ENCODE assay signal across 32 cellular contexts in genomic region chr2:148515976-148516375, GRCh38.
DNase-seq lines count a peak whose midpoint lies in the region; ATAC-seq, FAIRE-seq and TF ChIP-seq lines count a peak whose summit lies in the region.
"Had no signal": no experiment of that assay in that cellular context is flagged by ENCODE, and none has a peak within 500 bp of the region (broad histone marks: within the 10 kb centered on the region; RNA-seq: fewer than 3 reads in every experiment).

No MANE protein-coding gene starts in this region.

- CTCF ChIA-PET in HepG2 (lab: Yijun Ruan, JAX; ENCODE audit: low intra/inter-chr PET ratio, low total read pairs), result no interaction called here

- H3K9me2 ChIP-seq in hepatocyte (replicated peaks; ENCODE audit: insufficient read depth), result no peaks in the 10 kb centered on the region

- no peak for TF ChIP-seq RAD21 in HepG2 (CRISPR knock-in tag; IDR thresholded peaks at IDR 0.05)

- H3K4me1 Mint-ChIP-seq in astrocyte (ENCODE audit: low read depth, unreplicated experiment), result peaks cover 2% of the 10 kb centered on the region
- H3K4me1 Mint-ChIP-seq: mesothelial cell of epicardium, naive B cell had no signal

- no peak overlapping the region for H3K4me3 ChIP-seq in HepG2 (replicated peaks in 1 of 3; ENCODE audit: insufficient read depth in 1 of 3, low read depth in 2 of 3, low read length in 3 of 3)
- no peak overlapping the region for H3K4me3 ChIP-seq in right lobe of liver
- H3K4me3 ChIP-seq in astrocyte (ENCODE audit: insufficient read depth, low read depth, low read length), result no peak overlapping the region
- no peak overlapping the region for H3K4me3 ChIP-seq in foreskin fibroblast (ENCODE audit: low read depth in 1 of 2, low read length in 2 of 2)
- no peak overlapping the region for H3K4me3 ChIP-seq in hepatocyte
- no peak overlapping the region for H3K4me3 ChIP-seq in tibial nerve
- H3K4me3 ChIP-seq: A549, cardiac muscle cell, esophagus squamous epithelium, K562, prostate gland, sigmoid colon, testis, vagina had no signal

- TF ChIP-seq POLR2A in HepG2 (IDR thresholded peaks at IDR 0.05; ENCODE audit: insufficient read depth in 1 of 2, low read depth in 2 of 2, low read length in 2 of 2) (no peak), right lobe of liver (IDR thresholded peaks at IDR 0.05) (no peak), tibial nerve (IDR thresholded peaks at IDR 0.05) (no peak)

- ATAC-seq in HepG2, result no peak
- no peak for ATAC-seq in right lobe of liver
- ATAC-seq in GM21423 (IDR thresholded peaks at IDR 0.05; ENCODE audit: unreplicated experiment), result no peak
- ATAC-seq: A549; activated T-cell treated with anti-CD3 and anti-CD28 coated beads, Interleukin-2, amount 50 U/mL, for 4 hours; HCT116; K562; PC-3; Right ventricle myocardium inferior; SK-N-SH treated with all-trans-retinoic acid at 6 μM for 48 hours had no signal

- H3K4me2 ChIP-seq in HepG2 (ENCODE audit: low read depth, low read length), result no peak overlapping the region
- H3K4me2 ChIP-seq in astrocyte (ENCODE audit: low read length), result no peak overlapping the region
- H3K4me2 ChIP-seq in hepatocyte, result no peak overlapping the region
- H3K4me2 ChIP-seq: A549 had no signal

- no peak overlapping the region for H3K27ac Mint-ChIP-seq in astrocyte (ENCODE audit: unreplicated experiment)
- H3K27ac Mint-ChIP-seq: activated naive CD4-positive, alpha-beta T cell treated with anti-CD3 and anti-CD28 coated beads, Interleukin-2, amount 10 ng/mL, durations not matched to agents 7 days and 5 days; mesothelial cell of epicardium had no signal

- in situ Hi-C loops in HepG2 (cut with HindIII; ENCODE audit: extremely low pct_ligation_motif_present, low pct_unique_long_range_greater_than_20kb), result no loop called here

- H3K36me3 ChIP-seq in HepG2 (replicated peaks in 1 of 2; ENCODE audit: control insufficient read depth in 1 of 2, insufficient read depth in 2 of 2, low read length in 2 of 2), result no peaks in the 10 kb centered on the region
- no peaks in the 10 kb centered on the region for H3K36me3 ChIP-seq in right lobe of liver
- no peaks in the 10 kb centered on the region for H3K36me3 ChIP-seq in astrocyte (ENCODE audit: insufficient read depth, low read length)
- no peaks in the 10 kb centered on the region for H3K36me3 ChIP-seq in hepatocyte (replicated peaks; ENCODE audit: insufficient read depth, low read depth)
- H3K36me3 ChIP-seq in tibial nerve, result peaks cover 0 to 24% (median 0%) of the 10 kb centered on the region in 3 donors
- H3K36me3 ChIP-seq: cardiac muscle cell, neutrophil, prostate gland, vagina had no signal

- no peaks in the 10 kb centered on the region for H3K27me3 ChIP-seq in HepG2 (ENCODE audit: control insufficient read depth in 1 of 2, insufficient read depth in 2 of 2, low read length in 2 of 2)
- no peaks in the 10 kb centered on the region for H3K27me3 ChIP-seq in right lobe of liver
- H3K27me3 ChIP-seq in astrocyte (ENCODE audit: insufficient read depth, low read length), result no peaks in the 10 kb centered on the region
- H3K27me3 ChIP-seq in hepatocyte, result no peaks in the 10 kb centered on the region
- H3K27me3 ChIP-seq in tibial nerve, result no peaks in the 10 kb centered on the region
- H3K27me3 ChIP-seq: cardiac muscle cell, esophagus squamous epithelium, neutrophil, sigmoid colon, testis, vagina had no signal

- H2AFZ ChIP-seq in HepG2 (ENCODE audit: low read length) (no peak overlapping the region), astrocyte (ENCODE audit: low read depth, low read length) (no peak overlapping the region), hepatocyte (no peak overlapping the region)

- no peaks in the 10 kb centered on the region for H3K79me2 ChIP-seq in HepG2 (ENCODE audit: insufficient read depth, low read length)
- no peaks in the 10 kb centered on the region for H3K79me2 ChIP-seq in astrocyte (ENCODE audit: insufficient read depth, low read length)
- no peaks in the 10 kb centered on the region for H3K79me2 ChIP-seq in hepatocyte

- intact Hi-C loops in HepG2 (cut with micrococcal nuclease; ENCODE audit: unreplicated experiment) (no loop called here), right lobe of liver (cut with DNase I) (no loop called here)

- H3K9me3 Mint-ChIP-seq in astrocyte (ENCODE audit: unreplicated experiment), result no peaks in the 10 kb centered on the region
- H3K9me3 Mint-ChIP-seq: activated naive CD4-positive, alpha-beta T cell treated with anti-CD3 and anti-CD28 coated beads, Interleukin-2, amount 10 ng/mL, durations not matched to agents 7 days and 5 days; activated T-cell treated with anti-CD3 and anti-CD28 coated beads, Interleukin-2, amount 50 U/mL, for 4 hours; mesothelial cell of epicardium had no signal

- no peaks in the 10 kb centered on the region for H3K27me3 Mint-ChIP-seq in astrocyte (ENCODE audit: low read depth, unreplicated experiment)
- H3K27me3 Mint-ChIP-seq: activated naive CD4-positive, alpha-beta T cell treated with anti-CD3 and anti-CD28 coated beads, Interleukin-2, amount 10 ng/mL, durations not matched to agents 7 days and 5 days; naive B cell had no signal

- H3K9ac ChIP-seq in HepG2 (ENCODE audit: insufficient read depth, low read depth, low read length), result no peak overlapping the region
- no peak overlapping the region for H3K9ac ChIP-seq in astrocyte (ENCODE audit: low read length)

- H3K4me3 Mint-ChIP-seq in astrocyte (ENCODE audit: unreplicated experiment), result no peak overlapping the region
- H3K4me3 Mint-ChIP-seq: activated naive CD4-positive, alpha-beta T cell treated with anti-CD3 and anti-CD28 coated beads, Interleukin-2, amount 10 ng/mL, durations not matched to agents 7 days and 5 days; activated T-cell treated with anti-CD3 and anti-CD28 coated beads, Interleukin-2, amount 50 U/mL, for 4 hours; mesothelial cell of epicardium; naive B cell had no signal

- no peak for TF ChIP-seq EP300 in HepG2 (IDR thresholded peaks at IDR 0.05; ENCODE audit: low read depth in 2 of 2, low read length in 2 of 2)
- no peak for TF ChIP-seq EP300 in HepG2 (CRISPR knock-in tag; IDR thresholded peaks at IDR 0.05; ENCODE audit: borderline replicate concordance)
- no peak for TF ChIP-seq EP300 in tibial nerve (IDR thresholded peaks at IDR 0.05)

- H3K36me3 Mint-ChIP-seq in astrocyte (ENCODE audit: low read depth, unreplicated experiment), result peaks cover 2% of the 10 kb centered on the region

- DNase-seq in HepG2 (ENCODE audit: low spot score), result no peak
- no peak for DNase-seq in right lobe of liver
- DNase-seq in astrocyte (ENCODE audit: low read depth), result no peak
- peak; percentile 7 to 28 for DNase-seq in foreskin fibroblast
- DNase-seq in Ammon's horn (ENCODE audit: low spot score), result no peak
- DNase-seq in hepatocyte (ENCODE audit: low spot score), result no peak
- no peak for DNase-seq in tibial nerve (ENCODE audit: low spot score in 2 of 2)
- DNase-seq: activated CD4-positive, alpha-beta T cell treated with anti-CD3 and anti-CD28 coated beads, Interleukin-2, amount 50 U/mL, for 1 hour; activated naive CD4-positive, alpha-beta T cell treated with anti-CD3 and anti-CD28 coated beads, Interleukin-2, amount 10 ng/mL, durations not matched to agents 7 days and 5 days; activated T-cell treated with anti-CD3 and anti-CD28 coated beads, Interleukin-2, amount 50 U/mL, for 4 hours; amygdala; esophagus squamous epithelium; kidney; naive B cell; NCI-H1436; NCI-H446 treated with DMSO at 0.1 percent for 48 hours; PC-3; sigmoid colon; stimulated activated naive CD4-positive, alpha-beta T cell treated with Interleukin-2 at 50 U/mL for 16 hours; testis had no signal

- BruUV-seq in HepG2 (replicated peaks; lab: Mats Ljungman, UMichigan), result no TSS peak

- H3K4me1 ChIP-seq in HepG2 (ENCODE audit: insufficient read depth, low read length) (no peaks in the 10 kb centered on the region), right lobe of liver (no peaks in the 10 kb centered on the region), astrocyte (ENCODE audit: insufficient read depth, low read length) (no peaks in the 10 kb centered on the region), hepatocyte (ENCODE audit: insufficient read depth) (no peaks in the 10 kb centered on the region), tibial nerve (no peaks in the 10 kb centered on the region)
- H3K4me1 ChIP-seq: A549, esophagus squamous epithelium, prostate gland, testis, vagina had no signal

- H3K27ac ChIP-seq in HepG2 (ENCODE audit: extremely low read length, insufficient read depth, low read length) (no peak overlapping the region), right lobe of liver (no peak overlapping the region), astrocyte (ENCODE audit: low read depth, low read length) (no peak overlapping the region), hepatocyte (no peak overlapping the region), tibial nerve (no peak overlapping the region)
- H3K27ac ChIP-seq: A549, cardiac muscle cell, esophagus squamous epithelium, neutrophil, prostate gland, sigmoid colon, testis, vagina had no signal

- TF ChIP-seq CTCF in HepG2 (CRISPR knock-in tag; IDR thresholded peaks at IDR 0.05) (no peak), right lobe of liver (IDR thresholded peaks at IDR 0.05) (no peak), astrocyte (IDR thresholded peaks at IDR 0.05; ENCODE audit: insufficient read depth, low read depth, low read length) (no peak), foreskin fibroblast (IDR thresholded peaks at IDR 0.05; ENCODE audit: low read depth, low read length) (no peak), hepatocyte (IDR thresholded peaks at IDR 0.05; ENCODE audit: poor library complexity) (no peak), tibial nerve (IDR thresholded peaks at IDR 0.05) (no peak)

- WGBS in HepG2 (ENCODE audit: low lambda C conversion rate), result 62% methylated on average over 2 of the region's 2 CpGs
- 68% methylated on average over 2 of the region's 2 CpGs for WGBS in right lobe of liver (ENCODE audit: insufficient coverage, low coverage, low lambda C conversion rate, missing lambda C conversion rate)
- WGBS in hepatocyte (ENCODE audit: low lambda C conversion rate, missing lambda C conversion rate), result 64% methylated on average over 2 of the region's 2 CpGs
- WGBS in tibial nerve, 2 donors, result 63 to 82% methylated on average over 2 of the region's 2 CpGs

- H3K9me3 ChIP-seq in HepG2 (ENCODE audit: low read length), result no peaks in the 10 kb centered on the region
- H3K9me3 ChIP-seq in right lobe of liver, result no peaks in the 10 kb centered on the region
- H3K9me3 ChIP-seq in astrocyte (ENCODE audit: insufficient read depth, low read depth, low read length), result no peaks in the 10 kb centered on the region
- H3K9me3 ChIP-seq in hepatocyte (ENCODE audit: low read depth), result no peaks in the 10 kb centered on the region
- H3K9me3 ChIP-seq in tibial nerve, result no peaks in the 10 kb centered on the region
- H3K9me3 ChIP-seq: A549, esophagus squamous epithelium, neutrophil, prostate gland, sigmoid colon, testis, vagina had no signal

- FAIRE-seq in HepG2 (lab: Jason Lieb, UNC), result peak; percentile 12
- peak; percentile 32 for FAIRE-seq in astrocyte (lab: Jason Lieb, UNC)
- FAIRE-seq: A549, G401.6, K562, kidney had no signal

- POLR2A ChIA-PET in HepG2 (lab: Yijun Ruan, JAX), result no interaction called here

- H4K20me1 ChIP-seq in HepG2 (ENCODE audit: insufficient read depth, low read length), result no peaks in the 10 kb centered on the region
- H4K20me1 ChIP-seq in astrocyte (ENCODE audit: insufficient read depth, low read length), result no peaks in the 10 kb centered on the region
- H4K20me1 ChIP-seq in hepatocyte (ENCODE audit: insufficient read depth, poor library complexity, severe bottlenecking), result no peaks in the 10 kb centered on the region

TF ChIP-seq in HepG2, 621 proteins besides CTCF, POLR2A, EP300 and RAD21 (continues in another document):
- TF ChIP-seq ETV5 (CRISPR knock-in tag; IDR thresholded peaks at IDR 0.05; ENCODE audit: borderline replicate concordance), result no peak

Comparison
In these comparisons a context has a peak if more than half of its experiments do, and no peak if none do; other contexts are left out.
1. DNase-seq: peak in foreskin fibroblast (2 of 2); none in HepG2 (single experiment), right lobe of liver (0 of 3), astrocyte (single experiment), Ammon's horn (single experiment), hepatocyte (single experiment) and tibial nerve (0 of 2).